ENCODE assay signal across 1 cellular context in the genomic region with DNA sequence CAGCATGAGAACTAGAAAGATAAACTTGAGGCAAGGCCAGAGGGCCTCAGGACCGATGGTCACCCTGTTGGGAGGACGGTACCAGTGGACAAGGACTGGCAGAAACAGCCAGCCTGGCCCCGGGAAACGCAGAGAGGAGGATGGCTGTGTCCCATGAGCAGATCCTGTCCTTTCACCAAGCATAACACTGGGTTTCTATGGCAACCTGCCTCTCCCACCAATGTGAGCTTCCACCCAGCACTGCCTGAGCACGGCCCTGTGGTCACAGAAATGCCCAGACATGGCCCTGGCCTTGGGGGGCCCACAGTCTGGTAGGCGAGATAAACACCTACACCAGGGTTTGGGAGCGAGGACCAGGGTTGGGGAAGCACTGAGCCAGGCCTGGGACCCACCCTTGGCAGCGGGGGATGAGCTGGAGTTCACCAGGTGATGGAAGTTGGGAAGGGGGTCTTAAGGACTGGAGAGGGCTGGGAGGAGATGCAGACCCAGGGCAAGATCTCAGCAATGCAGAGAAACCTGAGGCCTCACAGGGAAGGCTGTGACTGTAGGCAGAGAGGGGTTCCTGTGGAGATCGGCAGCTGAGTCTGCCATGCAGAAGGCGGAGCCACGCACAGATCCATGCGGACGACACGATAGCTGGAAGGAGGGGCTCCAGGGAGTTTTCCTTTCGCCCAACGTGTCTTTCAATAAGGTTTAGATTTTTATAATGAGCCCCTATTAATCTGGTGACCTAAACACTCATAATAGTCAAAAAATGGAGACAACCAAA.
TF ChIP-seq lines count a peak whose summit lies in the region.

No MANE protein-coding gene starts in this region.

TF ChIP-seq in K562, 482 proteins besides CTCF, POLR2A, EP300 and RAD21:
- TF ChIP-seq, protein P1, sequence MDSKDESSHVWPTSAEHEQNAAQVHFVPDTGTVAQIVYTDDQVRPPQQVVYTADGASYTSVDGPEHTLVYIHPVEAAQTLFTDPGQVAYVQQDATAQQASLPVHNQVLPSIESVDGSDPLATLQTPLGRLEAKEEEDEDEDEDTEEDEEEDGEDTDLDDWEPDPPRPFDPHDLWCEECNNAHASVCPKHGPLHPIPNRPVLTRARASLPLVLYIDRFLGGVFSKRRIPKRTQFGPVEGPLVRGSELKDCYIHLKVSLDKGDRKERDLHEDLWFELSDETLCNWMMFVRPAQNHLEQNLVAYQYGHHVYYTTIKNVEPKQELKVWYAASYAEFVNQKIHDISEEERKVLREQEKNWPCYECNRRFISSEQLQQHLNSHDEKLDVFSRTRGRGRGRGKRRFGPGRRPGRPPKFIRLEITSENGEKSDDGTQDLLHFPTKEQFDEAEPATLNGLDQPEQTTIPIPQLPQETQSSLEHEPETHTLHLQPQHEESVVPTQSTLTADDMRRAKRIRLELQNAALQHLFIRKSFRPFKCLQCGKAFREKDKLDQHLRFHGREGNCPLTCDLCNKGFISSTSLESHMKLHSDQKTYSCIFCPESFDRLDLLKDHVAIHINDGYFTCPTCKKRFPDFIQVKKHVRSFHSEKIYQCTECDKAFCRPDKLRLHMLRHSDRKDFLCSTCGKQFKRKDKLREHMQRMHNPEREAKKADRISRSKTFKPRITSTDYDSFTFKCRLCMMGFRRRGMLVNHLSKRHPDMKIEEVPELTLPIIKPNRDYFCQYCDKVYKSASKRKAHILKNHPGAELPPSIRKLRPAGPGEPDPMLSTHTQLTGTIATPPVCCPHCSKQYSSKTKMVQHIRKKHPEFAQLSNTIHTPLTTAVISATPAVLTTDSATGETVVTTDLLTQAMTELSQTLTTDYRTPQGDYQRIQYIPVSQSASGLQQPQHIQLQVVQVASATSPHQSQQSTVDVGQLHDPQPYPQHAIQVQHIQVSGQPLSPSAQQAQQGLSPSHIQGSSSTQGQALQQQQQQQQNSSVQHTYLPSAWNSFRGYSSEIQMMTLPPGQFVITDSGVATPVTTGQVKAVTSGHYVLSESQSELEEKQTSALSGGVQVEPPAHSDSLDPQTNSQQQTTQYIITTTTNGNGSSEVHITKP (IDR thresholded peaks at IDR 0.05; ENCODE audit: partially characterized antibody), result no peak
- TF ChIP-seq RFX1 (IDR thresholded peaks at IDR 0.05), result peak; percentile 34
